ENCODE assay signal across 1 cellular context in genomic region chr6:166940643-166941068, GRCh38.
TF ChIP-seq lines count a peak whose summit lies in the region.

No MANE protein-coding gene starts in this region.

TF ChIP-seq in HepG2, 621 proteins besides CTCF, POLR2A, EP300 and RAD21:
- TF ChIP-seq ZNF414 (CRISPR knock-in tag; IDR thresholded peaks at IDR 0.05), result no peak
- TF ChIP-seq, protein P1, sequence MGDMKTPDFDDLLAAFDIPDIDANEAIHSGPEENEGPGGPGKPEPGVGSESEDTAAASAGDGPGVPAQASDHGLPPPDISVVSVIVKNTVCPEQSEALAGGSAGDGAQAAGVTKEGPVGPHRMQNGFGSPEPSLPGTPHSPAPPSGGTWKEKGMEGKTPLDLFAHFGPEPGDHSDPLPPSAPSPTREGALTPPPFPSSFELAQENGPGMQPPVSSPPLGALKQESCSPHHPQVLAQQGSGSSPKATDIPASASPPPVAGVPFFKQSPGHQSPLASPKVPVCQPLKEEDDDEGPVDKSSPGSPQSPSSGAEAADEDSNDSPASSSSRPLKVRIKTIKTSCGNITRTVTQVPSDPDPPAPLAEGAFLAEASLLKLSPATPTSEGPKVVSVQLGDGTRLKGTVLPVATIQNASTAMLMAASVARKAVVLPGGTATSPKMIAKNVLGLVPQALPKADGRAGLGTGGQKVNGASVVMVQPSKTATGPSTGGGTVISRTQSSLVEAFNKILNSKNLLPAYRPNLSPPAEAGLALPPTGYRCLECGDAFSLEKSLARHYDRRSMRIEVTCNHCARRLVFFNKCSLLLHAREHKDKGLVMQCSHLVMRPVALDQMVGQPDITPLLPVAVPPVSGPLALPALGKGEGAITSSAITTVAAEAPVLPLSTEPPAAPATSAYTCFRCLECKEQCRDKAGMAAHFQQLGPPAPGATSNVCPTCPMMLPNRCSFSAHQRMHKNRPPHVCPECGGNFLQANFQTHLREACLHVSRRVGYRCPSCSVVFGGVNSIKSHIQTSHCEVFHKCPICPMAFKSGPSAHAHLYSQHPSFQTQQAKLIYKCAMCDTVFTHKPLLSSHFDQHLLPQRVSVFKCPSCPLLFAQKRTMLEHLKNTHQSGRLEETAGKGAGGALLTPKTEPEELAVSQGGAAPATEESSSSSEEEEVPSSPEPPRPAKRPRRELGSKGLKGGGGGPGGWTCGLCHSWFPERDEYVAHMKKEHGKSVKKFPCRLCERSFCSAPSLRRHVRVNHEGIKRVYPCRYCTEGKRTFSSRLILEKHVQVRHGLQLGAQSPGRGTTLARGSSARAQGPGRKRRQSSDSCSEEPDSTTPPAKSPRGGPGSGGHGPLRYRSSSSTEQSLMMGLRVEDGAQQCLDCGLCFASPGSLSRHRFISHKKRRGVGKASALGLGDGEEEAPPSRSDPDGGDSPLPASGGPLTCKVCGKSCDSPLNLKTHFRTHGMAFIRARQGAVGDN (CRISPR knock-in tag; IDR thresholded peaks at IDR 0.05), result peak; percentile 30
- TF ChIP-seq YEATS2 (CRISPR knock-in tag; IDR thresholded peaks at IDR 0.05; ENCODE audit: borderline replicate concordance), result no peak
- no peak for TF ChIP-seq SRSF1 (optimal IDR thresholded peaks at IDR 0.05; ENCODE audit: low read depth, low read length)
- TF ChIP-seq, protein P2, sequence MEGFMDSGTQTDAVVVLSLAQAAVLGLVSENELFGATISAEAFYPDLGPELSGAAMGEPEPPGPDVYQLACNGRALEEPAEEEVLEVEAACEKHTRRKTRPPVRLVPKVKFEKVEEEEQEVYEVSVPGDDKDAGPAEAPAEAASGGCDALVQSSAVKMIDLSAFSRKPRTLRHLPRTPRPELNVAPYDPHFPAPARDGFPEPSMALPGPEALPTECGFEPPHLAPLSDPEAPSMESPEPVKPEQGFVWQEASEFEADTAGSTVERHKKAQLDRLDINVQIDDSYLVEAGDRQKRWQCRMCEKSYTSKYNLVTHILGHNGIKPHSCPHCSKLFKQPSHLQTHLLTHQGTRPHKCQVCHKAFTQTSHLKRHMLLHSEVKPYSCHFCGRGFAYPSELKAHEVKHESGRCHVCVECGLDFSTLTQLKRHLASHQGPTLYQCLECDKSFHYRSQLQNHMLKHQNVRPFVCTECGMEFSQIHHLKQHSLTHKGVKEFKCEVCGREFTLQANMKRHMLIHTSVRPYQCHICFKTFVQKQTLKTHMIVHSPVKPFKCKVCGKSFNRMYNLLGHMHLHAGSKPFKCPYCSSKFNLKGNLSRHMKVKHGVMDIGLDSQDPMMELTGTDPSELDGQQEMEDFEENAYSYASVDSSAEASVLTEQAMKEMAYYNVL (CRISPR knock-in tag; IDR thresholded peaks at IDR 0.05; ENCODE audit: borderline replicate concordance), result no peak
- peak; percentile 74 for TF ChIP-seq ZBTB38 (CRISPR knock-in tag; IDR thresholded peaks at IDR 0.05)
